ENCODE assay signal across 10 cellular contexts in the genomic region with DNA sequence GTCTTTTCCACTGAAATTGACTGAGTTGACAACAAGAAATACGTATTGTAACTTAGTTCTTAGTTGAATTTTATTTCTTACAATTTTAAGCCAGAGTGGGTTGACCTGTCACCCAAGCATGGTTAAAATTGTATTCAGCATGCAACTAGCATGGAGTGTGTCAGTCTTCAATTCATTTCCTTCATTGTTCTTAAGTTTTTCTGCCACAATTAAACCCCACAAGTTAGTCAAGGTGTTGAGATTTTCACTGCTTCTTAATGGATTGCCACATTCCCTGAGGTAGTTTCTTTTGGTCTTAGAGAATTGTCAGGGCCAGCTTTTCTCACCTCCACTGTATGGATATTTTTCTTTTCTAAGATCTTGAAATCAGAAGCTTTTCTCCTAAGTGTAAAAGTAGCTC. TPM values are rescaled to one million over a fixed set of nuclear protein-coding genes. Genes with fewer than 3 reads are reported as not detected.
DNase-seq lines count a peak whose midpoint lies in the region; ATAC-seq and TF ChIP-seq lines count a peak whose summit lies in the region.
"Had no signal": no experiment of that assay in that cellular context is flagged by ENCODE, and none has a peak within 500 bp of the region (broad histone marks: within the 10 kb centered on the region; RNA-seq: fewer than 3 reads in every experiment).

No MANE protein-coding gene starts in this region.

- H3K4me3 ChIP-seq in kidney epithelial cell (ENCODE audit: low read depth, low read length) (peak overlapping the region; percentile 79), testis (no peak overlapping the region)

- peak overlapping the region; percentile 95 for H3K27ac Mint-ChIP-seq in activated naive CD8-positive, alpha-beta T cell treated with anti-CD3 and anti-CD28 coated beads, Interleukin-2, amount 50 U/mL, for 24 hours

- ATAC-seq in activated T-cell treated with anti-CD3 and anti-CD28 coated beads, Interleukin-2, amount 50 U/mL, for 4 hours: no peak
- ATAC-seq in activated naive CD8-positive, alpha-beta T cell treated with anti-CD3 and anti-CD28 coated beads, Interleukin-2, amount 50 U/mL, for 24 hours: no peak
- ATAC-seq in GM21786 (IDR thresholded peaks at IDR 0.05; ENCODE audit: unreplicated experiment): no peak

- no peaks in the 10 kb centered on the region for H3K9me3 ChIP-seq in testis

- peak overlapping the region; percentile 43 to 56 for H3K27ac ChIP-seq in testis
- H3K27ac ChIP-seq: C4-2B had no signal

- intact Hi-C loops in testis (cut with DNase I; ENCODE audit: low total_unique reads): no loop called here

- no peaks in the 10 kb centered on the region for H3K27me3 Mint-ChIP-seq in activated T-cell treated with anti-CD3 and anti-CD28 coated beads, Interleukin-2, amount 50 U/mL, for 4 hours (ENCODE audit: low read depth)
- H3K27me3 Mint-ChIP-seq in activated naive CD8-positive, alpha-beta T cell treated with anti-CD3 and anti-CD28 coated beads, Interleukin-2, amount 50 U/mL, for 24 hours: no peaks in the 10 kb centered on the region

- H3K4me3 Mint-ChIP-seq in activated T-cell treated with anti-CD3 and anti-CD28 coated beads, Interleukin-2, amount 50 U/mL, for 4 hours: peak overlapping the region; percentile 97
- peak overlapping the region; percentile 95 for H3K4me3 Mint-ChIP-seq in activated naive CD8-positive, alpha-beta T cell treated with anti-CD3 and anti-CD28 coated beads, Interleukin-2, amount 50 U/mL, for 24 hours

- peaks cover 58% of the 10 kb centered on the region for H3K4me1 Mint-ChIP-seq in activated T-cell treated with anti-CD3 and anti-CD28 coated beads, Interleukin-2, amount 50 U/mL, for 4 hours (ENCODE audit: low read depth)
- peaks cover 70% of the 10 kb centered on the region for H3K4me1 Mint-ChIP-seq in activated naive CD8-positive, alpha-beta T cell treated with anti-CD3 and anti-CD28 coated beads, Interleukin-2, amount 50 U/mL, for 24 hours

- H3K4me1 ChIP-seq in testis: peaks cover 36% of the 10 kb centered on the region

- no peak for TF ChIP-seq CTCF in kidney epithelial cell (IDR thresholded peaks at IDR 0.05; ENCODE audit: insufficient read depth, low read length, poor library complexity, severe bottlenecking)
- no peak for TF ChIP-seq CTCF in testis (IDR thresholded peaks at IDR 0.05)

- H3K27me3 ChIP-seq in kidney epithelial cell (ENCODE audit: control insufficient read depth, insufficient read depth, low read length) (no peaks in the 10 kb centered on the region), testis (no peaks in the 10 kb centered on the region)

- no peaks in the 10 kb centered on the region for H3K36me3 ChIP-seq in kidney epithelial cell (ENCODE audit: control insufficient read depth, insufficient read depth, low read length)
- H3K36me3 ChIP-seq in testis (ENCODE audit: low read depth, missing control alignments): no peaks in the 10 kb centered on the region

- whole genome bisulfite sequencing in testis, 2 donors: 49 to 58% methylated on average over 1 of the region's 1 CpG

- no peaks in the 10 kb centered on the region for H3K9me3 Mint-ChIP-seq in activated T-cell treated with anti-CD3 and anti-CD28 coated beads, Interleukin-2, amount 50 U/mL, for 4 hours
- no peaks in the 10 kb centered on the region for H3K9me3 Mint-ChIP-seq in activated naive CD8-positive, alpha-beta T cell treated with anti-CD3 and anti-CD28 coated beads, Interleukin-2, amount 50 U/mL, for 24 hours

- DNase-seq in activated T-cell treated with anti-CD3 and anti-CD28 coated beads, Interleukin-2, amount 50 U/mL, for 4 hours: no peak
- no peak for DNase-seq in activated T-cell treated with anti-CD3 and anti-CD28 coated beads, Interleukin-2, amount 50 U/mL, for 1 hour
- no peak for DNase-seq in activated naive CD8-positive, alpha-beta T cell treated with anti-CD3 and anti-CD28 coated beads, Interleukin-2, amount 50 U/mL, for 24 hours
- no peak for DNase-seq in kidney epithelial cell (ENCODE audit: low read depth)
- DNase-seq in testis: no peak
- no peak for DNase-seq in activated CD8-positive, alpha-beta memory T cell treated with anti-CD3 and anti-CD28 coated beads, Interleukin-2, amount 50 U/mL, for 48 hours
- DNase-seq in DMS79 treated with DMSO at 0.1 percent for 48 hours (lab: John Stamatoyannopoulos, UW): no peak
- DNase-seq: occipital lobe had no signal

- TF ChIP-seq POLR2A in testis (IDR thresholded peaks at IDR 0.05): no peak

- peaks cover 19% of the 10 kb centered on the region for H3K36me3 Mint-ChIP-seq in activated T-cell treated with anti-CD3 and anti-CD28 coated beads, Interleukin-2, amount 50 U/mL, for 4 hours (ENCODE audit: insufficient read depth)
- peaks cover 23% of the 10 kb centered on the region for H3K36me3 Mint-ChIP-seq in activated naive CD8-positive, alpha-beta T cell treated with anti-CD3 and anti-CD28 coated beads, Interleukin-2, amount 50 U/mL, for 24 hours (ENCODE audit: low read depth)

RNA-seq across cellular contexts. Expression of a gene that starts 2.1 kb away (rescaled TPM):
- 10 to 100 TPM; 72.0 to 87.9 (median 72.3) TPM for total RNA-seq in activated T-cell treated with anti-CD3 and anti-CD28 coated beads, Interleukin-2, amount 50 U/mL, for 4 hours
- 36.7 and 36.9 TPM in 2 replicates for total RNA-seq in kidney epithelial cell
- total RNA-seq in testis: 10 to 100 TPM; 42.0 to 44.3 TPM
- 44.0 TPM for polyA plus RNA-seq in testis (ENCODE audit: insufficient read depth, low read depth, low replicate concordance)
